8 cellular contexts compared by ENCODE assay signal in genomic region chr9:41074356-41074942, GRCh38. TPM values are rescaled to one million over a fixed set of nuclear protein-coding genes. Genes with fewer than 3 reads are reported as not detected.
DNase-seq lines count a peak whose midpoint lies in the region; ATAC-seq and TF ChIP-seq lines count a peak whose summit lies in the region.
"Not testable (repeated sequence)": the region's sequence is repeated elsewhere in the genome, so short reads cannot be mapped to it uniquely, and the experiment has no call there.

No MANE protein-coding gene starts in this region.

- DNase-seq in RWPE1 (ENCODE audit: low spot score) = peak; percentile 12
- DNase-seq in adipocyte (ENCODE audit: low read depth) = peak; percentile 66
- DNase-seq in foreskin keratinocyte = peak; percentile 20 to 36
- peak; percentile 4 for DNase-seq in mesendoderm
- DNase-seq in stimulated activated CD4-positive, alpha-beta T cell treated with anti-CD3 and anti-CD28 coated beads, Interleukin-4, amount 100 ng/mL, for 1 hour = peak; percentile 6

- peak overlapping the region in 4 of 11 experiments; percentile 1 to 56 (median 36); a peak in 5 of 22 replicates for H3K9ac ChIP-seq in BLaER1 treated with 17β-estradiol and CSF1 and Interleukin-3, amounts not matched to agents 10 nM and 100 nM
- H3K9ac ChIP-seq in adipocyte (ENCODE audit: low read length) = peak overlapping the region; percentile 72
- not testable (repeated sequence) for H3K9ac ChIP-seq in mesendoderm (ENCODE audit: low read length)

- H2BK15ac ChIP-seq in mesendoderm (replicated peaks; ENCODE audit: low read depth) = not testable (repeated sequence)

- ATAC-seq in GM19395 (IDR thresholded peaks at IDR 0.05; ENCODE audit: unreplicated experiment) = peak; percentile 76
- ATAC-seq in HG03039 (IDR thresholded peaks at IDR 0.05; ENCODE audit: unreplicated experiment) = peak; percentile 53
- peak; percentile 72 for ATAC-seq in foreskin keratinocyte

- not testable (repeated sequence) for H3K23ac ChIP-seq in mesendoderm (ENCODE audit: low read length)

- not testable (repeated sequence) for H4K5ac ChIP-seq in mesendoderm (ENCODE audit: low read length)

- H3K4ac ChIP-seq in mesendoderm (ENCODE audit: low read depth, low read length) = not testable (repeated sequence)

- not testable (repeated sequence) for H2BK5ac ChIP-seq in mesendoderm (ENCODE audit: low read length)

- H3K4me3 ChIP-seq in BLaER1 treated with 17β-estradiol and CSF1 and Interleukin-3, amounts not matched to agents 10 nM and 100 nM = peak overlapping the region; percentile 52 to 67 (median 59)
- peak overlapping the region; percentile 85 for H3K4me3 ChIP-seq in adipocyte (ENCODE audit: low read length)
- H3K4me3 ChIP-seq in mesendoderm (ENCODE audit: low read length) = not testable (repeated sequence)

- not testable (repeated sequence) for H4K20me1 ChIP-seq in BLaER1 treated with 17β-estradiol and CSF1 and Interleukin-3, amounts not matched to agents 10 nM and 100 nM

- H2AK5ac ChIP-seq in mesendoderm (ENCODE audit: low read length) = not testable (repeated sequence)

- CTCF ChIA-PET in RWPE1 (lab: Yijun Ruan, JAX) = not testable (repeated sequence)

- H3K27me3 ChIP-seq in BLaER1 treated with 17β-estradiol and CSF1 and Interleukin-3, amounts not matched to agents 10 nM and 100 nM = peaks cover 26 to 40% (median 34%) of the 10 kb centered on the region in 11 experiments
- not testable (repeated sequence) for H3K27me3 ChIP-seq in adipocyte (replicated peaks; ENCODE audit: control insufficient read depth, insufficient read depth, low read length); foreskin keratinocyte; mesendoderm (ENCODE audit: insufficient read depth, low read length, poor library complexity)

- H2BK120ac ChIP-seq in mesendoderm (ENCODE audit: low read depth, low read length) = not testable (repeated sequence)

- TF ChIP-seq CTCF in RWPE1 (conservative IDR thresholded peaks at IDR 0.05; ENCODE audit: low read depth); foreskin keratinocyte (conservative IDR thresholded peaks at IDR 0.05): not testable (repeated sequence)

- H4K8ac ChIP-seq in mesendoderm (ENCODE audit: low read depth, low read length) = not testable (repeated sequence)

- H3K56ac ChIP-seq in mesendoderm (ENCODE audit: low read length) = not testable (repeated sequence)

- POLR2A ChIA-PET in RWPE1 (lab: Yijun Ruan, JAX; ENCODE audit: low non-redundant PET) = not testable (repeated sequence)

- H3K4me1 ChIP-seq in BLaER1 treated with 17β-estradiol and CSF1 and Interleukin-3, amounts not matched to agents 10 nM and 100 nM; adipocyte (ENCODE audit: control insufficient read depth, insufficient read depth, low read length); foreskin keratinocyte; mesendoderm (ENCODE audit: control insufficient read depth, low read depth, low read length): not testable (repeated sequence)

- H3K4me2 ChIP-seq in BLaER1 treated with 17β-estradiol and CSF1 and Interleukin-3, amounts not matched to agents 10 nM and 100 nM = peak overlapping the region; percentile 65 to 81 (median 75)
- not testable (repeated sequence) for H3K4me2 ChIP-seq in mesendoderm (ENCODE audit: low read length)

- not testable (repeated sequence) for H3K79me1 ChIP-seq in mesendoderm (ENCODE audit: low read length)

- H3K27ac ChIP-seq in BLaER1 treated with 17β-estradiol and CSF1 and Interleukin-3, amounts not matched to agents 10 nM and 100 nM; foreskin keratinocyte; mesendoderm (ENCODE audit: low read depth, low read length): not testable (repeated sequence)
- H3K27ac ChIP-seq in RWPE1 = peak overlapping the region; percentile 42

- not testable (repeated sequence) for H3K36me3 ChIP-seq in BLaER1 treated with 17β-estradiol and CSF1 and Interleukin-3, amounts not matched to agents 10 nM and 100 nM; adipocyte (ENCODE audit: control insufficient read depth, insufficient read depth, low read length, severe bottlenecking); mesendoderm (ENCODE audit: control insufficient read depth, insufficient read depth, low read length)

- H3K79me2 ChIP-seq in mesendoderm (ENCODE audit: control insufficient read depth, insufficient read depth, low read length) = not testable (repeated sequence)

- peaks cover 0 to 12% (median 4%) of the 10 kb centered on the region in 11 experiments; a peak in 7 of 22 replicates for H3K9me3 ChIP-seq in BLaER1 treated with 17β-estradiol and CSF1 and Interleukin-3, amounts not matched to agents 10 nM and 100 nM (replicated peaks in 1 of 11)
- H3K9me3 ChIP-seq in adipocyte (ENCODE audit: control insufficient read depth, low read length) = not testable (repeated sequence)

- no CpG with 5 or more reads among the region's 63 CpGs for WGBS in mesendoderm (ENCODE audit: extremely low coverage, insufficient coverage, low lambda C conversion rate)

- H3K18ac ChIP-seq in mesendoderm (ENCODE audit: low read length) = not testable (repeated sequence)

RNA-seq across cellular contexts. Expression of gene FOXD4L6, which starts 54.0 kb away (rescaled TPM):
- total RNA-seq in foreskin keratinocyte = not detected in 2 replicates
- polyA plus RNA-seq in foreskin keratinocyte = 0.02 TPM in 1 of 2 replicates, not detected in the other
- not detected for polyA plus RNA-seq in mesendoderm (2013, experiment 1 of 2)
- polyA plus RNA-seq in mesendoderm (2013, experiment 2 of 2) = not detected

Comparison
In these comparisons a context has a peak if more than half of its experiments do, and no peak if none do; other contexts are left out.
1. DNase-seq: peak in every context shown above with its lines; median percentile 66 in adipocyte; 28 in foreskin keratinocyte; 12 in RWPE1; 6 in stimulated activated CD4-positive, alpha-beta T cell treated with anti-CD3 and anti-CD28 coated beads, Interleukin-4, amount 100 ng/mL, for 1 hour; 4 in mesendoderm.